ENCODE assay signal across 1 cellular context in the genomic region with DNA sequence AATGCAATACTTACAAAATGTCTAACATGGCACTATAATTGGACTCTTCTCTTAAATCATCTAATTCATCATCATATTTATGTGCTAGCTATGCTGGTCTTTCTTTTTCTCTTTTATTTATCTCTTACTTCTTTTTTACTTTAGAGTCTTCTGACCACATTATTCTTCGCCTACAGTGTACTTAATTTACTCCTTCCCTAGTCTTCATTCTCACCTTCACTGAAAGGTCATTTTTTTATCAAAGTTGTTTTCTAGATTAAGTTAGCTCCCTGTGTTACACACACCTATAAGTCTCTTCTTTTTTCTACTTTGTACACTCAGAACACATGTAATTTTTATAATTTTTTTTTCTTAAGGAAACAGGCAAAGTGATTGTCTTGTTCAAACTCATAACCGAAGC.
A peak's percentile ranks its signal among the peaks of the same experiment; 100 is the strongest.
TF ChIP-seq lines count a peak whose summit lies in the region.

No MANE protein-coding gene starts in this region.

TF ChIP-seq in HepG2, 621 proteins besides CTCF, POLR2A, EP300 and RAD21 (continued from another document):
- TF ChIP-seq, protein P1, sequence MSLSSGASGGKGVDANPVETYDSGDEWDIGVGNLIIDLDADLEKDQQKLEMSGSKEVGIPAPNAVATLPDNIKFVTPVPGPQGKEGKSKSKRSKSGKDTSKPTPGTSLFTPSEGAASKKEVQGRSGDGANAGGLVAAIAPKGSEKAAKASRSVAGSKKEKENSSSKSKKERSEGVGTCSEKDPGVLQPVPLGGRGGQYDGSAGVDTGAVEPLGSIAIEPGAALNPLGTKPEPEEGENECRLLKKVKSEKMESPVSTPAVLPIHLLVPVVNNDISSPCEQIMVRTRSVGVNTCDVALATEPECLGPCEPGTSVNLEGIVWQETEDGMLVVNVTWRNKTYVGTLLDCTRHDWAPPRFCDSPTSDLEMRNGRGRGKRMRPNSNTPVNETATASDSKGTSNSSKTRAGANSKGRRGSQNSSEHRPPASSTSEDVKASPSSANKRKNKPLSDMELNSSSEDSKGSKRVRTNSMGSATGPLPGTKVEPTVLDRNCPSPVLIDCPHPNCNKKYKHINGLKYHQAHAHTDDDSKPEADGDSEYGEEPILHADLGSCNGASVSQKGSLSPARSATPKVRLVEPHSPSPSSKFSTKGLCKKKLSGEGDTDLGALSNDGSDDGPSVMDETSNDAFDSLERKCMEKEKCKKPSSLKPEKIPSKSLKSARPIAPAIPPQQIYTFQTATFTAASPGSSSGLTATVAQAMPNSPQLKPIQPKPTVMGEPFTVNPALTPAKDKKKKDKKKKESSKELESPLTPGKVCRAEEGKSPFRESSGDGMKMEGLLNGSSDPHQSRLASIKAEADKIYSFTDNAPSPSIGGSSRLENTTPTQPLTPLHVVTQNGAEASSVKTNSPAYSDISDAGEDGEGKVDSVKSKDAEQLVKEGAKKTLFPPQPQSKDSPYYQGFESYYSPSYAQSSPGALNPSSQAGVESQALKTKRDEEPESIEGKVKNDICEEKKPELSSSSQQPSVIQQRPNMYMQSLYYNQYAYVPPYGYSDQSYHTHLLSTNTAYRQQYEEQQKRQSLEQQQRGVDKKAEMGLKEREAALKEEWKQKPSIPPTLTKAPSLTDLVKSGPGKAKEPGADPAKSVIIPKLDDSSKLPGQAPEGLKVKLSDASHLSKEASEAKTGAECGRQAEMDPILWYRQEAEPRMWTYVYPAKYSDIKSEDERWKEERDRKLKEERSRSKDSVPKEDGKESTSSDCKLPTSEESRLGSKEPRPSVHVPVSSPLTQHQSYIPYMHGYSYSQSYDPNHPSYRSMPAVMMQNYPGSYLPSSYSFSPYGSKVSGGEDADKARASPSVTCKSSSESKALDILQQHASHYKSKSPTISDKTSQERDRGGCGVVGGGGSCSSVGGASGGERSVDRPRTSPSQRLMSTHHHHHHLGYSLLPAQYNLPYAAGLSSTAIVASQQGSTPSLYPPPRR (CRISPR knock-in tag; IDR thresholded peaks at IDR 0.05; ENCODE audit: borderline replicate concordance): no peak
- TF ChIP-seq ZNF282 (IDR thresholded peaks at IDR 0.05; ENCODE audit: partially characterized antibody): peak; percentile 69
- TF ChIP-seq PHB2 (IDR thresholded peaks at IDR 0.05; ENCODE audit: partially characterized antibody): peak; percentile 73
- no peak for TF ChIP-seq HHEX (CRISPR knock-in tag; IDR thresholded peaks at IDR 0.05)
- peak; percentile 45; the same call in 1 of the 2 replicates for TF ChIP-seq FOXA1 (IDR thresholded peaks at IDR 0.05)
- TF ChIP-seq FOXA1 (CRISPR knock-in tag; IDR thresholded peaks at IDR 0.05): no peak
- TF ChIP-seq, protein P2, sequence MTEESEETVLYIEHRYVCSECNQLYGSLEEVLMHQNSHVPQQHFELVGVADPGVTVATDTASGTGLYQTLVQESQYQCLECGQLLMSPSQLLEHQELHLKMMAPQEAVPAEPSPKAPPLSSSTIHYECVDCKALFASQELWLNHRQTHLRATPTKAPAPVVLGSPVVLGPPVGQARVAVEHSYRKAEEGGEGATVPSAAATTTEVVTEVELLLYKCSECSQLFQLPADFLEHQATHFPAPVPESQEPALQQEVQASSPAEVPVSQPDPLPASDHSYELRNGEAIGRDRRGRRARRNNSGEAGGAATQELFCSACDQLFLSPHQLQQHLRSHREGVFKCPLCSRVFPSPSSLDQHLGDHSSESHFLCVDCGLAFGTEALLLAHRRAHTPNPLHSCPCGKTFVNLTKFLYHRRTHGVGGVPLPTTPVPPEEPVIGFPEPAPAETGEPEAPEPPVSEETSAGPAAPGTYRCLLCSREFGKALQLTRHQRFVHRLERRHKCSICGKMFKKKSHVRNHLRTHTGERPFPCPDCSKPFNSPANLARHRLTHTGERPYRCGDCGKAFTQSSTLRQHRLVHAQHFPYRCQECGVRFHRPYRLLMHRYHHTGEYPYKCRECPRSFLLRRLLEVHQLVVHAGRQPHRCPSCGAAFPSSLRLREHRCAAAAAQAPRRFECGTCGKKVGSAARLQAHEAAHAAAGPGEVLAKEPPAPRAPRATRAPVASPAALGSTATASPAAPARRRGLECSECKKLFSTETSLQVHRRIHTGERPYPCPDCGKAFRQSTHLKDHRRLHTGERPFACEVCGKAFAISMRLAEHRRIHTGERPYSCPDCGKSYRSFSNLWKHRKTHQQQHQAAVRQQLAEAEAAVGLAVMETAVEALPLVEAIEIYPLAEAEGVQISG (CRISPR knock-in tag; IDR thresholded peaks at IDR 0.05): no peak
- TF ChIP-seq ZFP90 (CRISPR knock-in tag; IDR thresholded peaks at IDR 0.05; ENCODE audit: borderline replicate concordance): no peak
- TF ChIP-seq, protein P3, sequence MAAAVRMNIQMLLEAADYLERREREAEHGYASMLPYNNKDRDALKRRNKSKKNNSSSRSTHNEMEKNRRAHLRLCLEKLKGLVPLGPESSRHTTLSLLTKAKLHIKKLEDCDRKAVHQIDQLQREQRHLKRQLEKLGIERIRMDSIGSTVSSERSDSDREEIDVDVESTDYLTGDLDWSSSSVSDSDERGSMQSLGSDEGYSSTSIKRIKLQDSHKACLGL (CRISPR knock-in tag; IDR thresholded peaks at IDR 0.05): no peak
- TF ChIP-seq, protein P4, sequence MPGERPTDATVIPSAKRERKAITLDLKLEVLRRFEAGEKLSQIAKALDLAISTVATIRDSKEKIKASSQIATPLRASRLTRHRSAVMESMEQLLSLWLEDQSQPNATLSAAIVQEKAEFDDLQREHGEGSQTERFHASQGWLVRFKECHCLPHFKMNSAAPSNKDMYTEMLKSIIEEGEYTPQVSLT (CRISPR knock-in tag; IDR thresholded peaks at IDR 0.05; ENCODE audit: borderline replicate concordance, low read depth): no peak
- no peak for TF ChIP-seq SCMH1 (CRISPR knock-in tag; IDR thresholded peaks at IDR 0.05; ENCODE audit: borderline replicate concordance)
- no peak for TF ChIP-seq EED (CRISPR knock-in tag; IDR thresholded peaks at IDR 0.05)
- no peak for TF ChIP-seq KDM5B (CRISPR knock-in tag; IDR thresholded peaks at IDR 0.05; ENCODE audit: borderline replicate concordance)
- TF ChIP-seq, protein P5, sequence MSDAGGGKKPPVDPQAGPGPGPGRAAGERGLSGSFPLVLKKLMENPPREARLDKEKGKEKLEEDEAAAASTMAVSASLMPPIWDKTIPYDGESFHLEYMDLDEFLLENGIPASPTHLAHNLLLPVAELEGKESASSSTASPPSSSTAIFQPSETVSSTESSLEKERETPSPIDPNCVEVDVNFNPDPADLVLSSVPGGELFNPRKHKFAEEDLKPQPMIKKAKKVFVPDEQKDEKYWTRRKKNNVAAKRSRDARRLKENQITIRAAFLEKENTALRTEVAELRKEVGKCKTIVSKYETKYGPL (CRISPR knock-in tag; IDR thresholded peaks at IDR 0.05): no peak
- TF ChIP-seq, protein P6, sequence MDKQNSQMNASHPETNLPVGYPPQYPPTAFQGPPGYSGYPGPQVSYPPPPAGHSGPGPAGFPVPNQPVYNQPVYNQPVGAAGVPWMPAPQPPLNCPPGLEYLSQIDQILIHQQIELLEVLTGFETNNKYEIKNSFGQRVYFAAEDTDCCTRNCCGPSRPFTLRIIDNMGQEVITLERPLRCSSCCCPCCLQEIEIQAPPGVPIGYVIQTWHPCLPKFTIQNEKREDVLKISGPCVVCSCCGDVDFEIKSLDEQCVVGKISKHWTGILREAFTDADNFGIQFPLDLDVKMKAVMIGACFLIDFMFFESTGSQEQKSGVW (CRISPR knock-in tag; IDR thresholded peaks at IDR 0.05; ENCODE audit: borderline replicate concordance): no peak
- TF ChIP-seq RXRB (CRISPR knock-in tag; IDR thresholded peaks at IDR 0.05; ENCODE audit: borderline replicate concordance): no peak
- no peak for TF ChIP-seq GZF1 (CRISPR knock-in tag; IDR thresholded peaks at IDR 0.05)
- TF ChIP-seq MIER2 (CRISPR knock-in tag; IDR thresholded peaks at IDR 0.05): no peak
- TF ChIP-seq, protein P7, sequence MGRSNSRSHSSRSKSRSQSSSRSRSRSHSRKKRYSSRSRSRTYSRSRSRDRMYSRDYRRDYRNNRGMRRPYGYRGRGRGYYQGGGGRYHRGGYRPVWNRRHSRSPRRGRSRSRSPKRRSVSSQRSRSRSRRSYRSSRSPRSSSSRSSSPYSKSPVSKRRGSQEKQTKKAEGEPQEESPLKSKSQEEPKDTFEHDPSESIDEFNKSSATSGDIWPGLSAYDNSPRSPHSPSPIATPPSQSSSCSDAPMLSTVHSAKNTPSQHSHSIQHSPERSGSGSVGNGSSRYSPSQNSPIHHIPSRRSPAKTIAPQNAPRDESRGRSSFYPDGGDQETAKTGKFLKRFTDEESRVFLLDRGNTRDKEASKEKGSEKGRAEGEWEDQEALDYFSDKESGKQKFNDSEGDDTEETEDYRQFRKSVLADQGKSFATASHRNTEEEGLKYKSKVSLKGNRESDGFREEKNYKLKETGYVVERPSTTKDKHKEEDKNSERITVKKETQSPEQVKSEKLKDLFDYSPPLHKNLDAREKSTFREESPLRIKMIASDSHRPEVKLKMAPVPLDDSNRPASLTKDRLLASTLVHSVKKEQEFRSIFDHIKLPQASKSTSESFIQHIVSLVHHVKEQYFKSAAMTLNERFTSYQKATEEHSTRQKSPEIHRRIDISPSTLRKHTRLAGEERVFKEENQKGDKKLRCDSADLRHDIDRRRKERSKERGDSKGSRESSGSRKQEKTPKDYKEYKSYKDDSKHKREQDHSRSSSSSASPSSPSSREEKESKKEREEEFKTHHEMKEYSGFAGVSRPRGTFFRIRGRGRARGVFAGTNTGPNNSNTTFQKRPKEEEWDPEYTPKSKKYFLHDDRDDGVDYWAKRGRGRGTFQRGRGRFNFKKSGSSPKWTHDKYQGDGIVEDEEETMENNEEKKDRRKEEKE (IDR thresholded peaks at IDR 0.05): no peak
- TF ChIP-seq ZSCAN25 (CRISPR knock-in tag; IDR thresholded peaks at IDR 0.05): no peak
- TF ChIP-seq, protein P8, sequence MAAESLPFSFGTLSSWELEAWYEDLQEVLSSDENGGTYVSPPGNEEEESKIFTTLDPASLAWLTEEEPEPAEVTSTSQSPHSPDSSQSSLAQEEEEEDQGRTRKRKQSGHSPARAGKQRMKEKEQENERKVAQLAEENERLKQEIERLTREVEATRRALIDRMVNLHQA (CRISPR knock-in tag; IDR thresholded peaks at IDR 0.05): no peak
- TF ChIP-seq SOX6 (IDR thresholded peaks at IDR 0.05): peak; percentile 69; the same call in 1 of the 2 replicates
- TF ChIP-seq SOX6 (CRISPR knock-in tag; IDR thresholded peaks at IDR 0.05): no peak
- no peak for TF ChIP-seq TEAD3 (CRISPR knock-in tag; optimal IDR thresholded peaks at IDR 0.05; ENCODE audit: borderline replicate concordance)
- no peak for TF ChIP-seq SOX5 (CRISPR knock-in tag; IDR thresholded peaks at IDR 0.05; ENCODE audit: borderline replicate concordance)
- TF ChIP-seq, protein P9, sequence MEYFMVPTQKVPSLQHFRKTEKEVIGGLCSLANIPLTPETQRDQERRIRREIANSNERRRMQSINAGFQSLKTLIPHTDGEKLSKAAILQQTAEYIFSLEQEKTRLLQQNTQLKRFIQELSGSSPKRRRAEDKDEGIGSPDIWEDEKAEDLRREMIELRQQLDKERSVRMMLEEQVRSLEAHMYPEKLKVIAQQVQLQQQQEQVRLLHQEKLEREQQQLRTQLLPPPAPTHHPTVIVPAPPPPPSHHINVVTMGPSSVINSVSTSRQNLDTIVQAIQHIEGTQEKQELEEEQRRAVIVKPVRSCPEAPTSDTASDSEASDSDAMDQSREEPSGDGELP (IDR thresholded peaks at IDR 0.05; ENCODE audit: borderline replicate concordance, low read depth): no peak
